Comparison of ENCODE assay signal across 21 cellular contexts in the genomic region with DNA sequence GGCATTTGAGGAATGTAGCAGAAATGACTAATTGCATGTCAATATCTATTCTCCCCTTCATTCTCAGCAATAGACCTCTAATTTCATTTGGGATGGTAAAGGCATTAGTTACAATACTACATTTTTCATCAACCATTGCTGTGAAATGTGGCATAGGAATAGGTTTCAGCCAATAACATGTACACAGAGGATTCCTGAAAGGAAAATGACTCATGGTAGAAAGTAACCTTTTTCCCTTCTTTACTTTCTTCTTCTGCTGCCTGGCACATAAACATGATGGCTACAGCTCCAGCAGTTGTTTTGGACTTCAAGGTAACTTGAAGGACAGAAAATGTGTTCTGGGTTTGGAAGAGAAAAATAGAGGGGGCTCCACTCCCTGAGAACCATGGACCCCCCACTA.
"Had no signal": no experiment of that assay in that cellular context is flagged by ENCODE, and none has a peak within 500 bp of the region (broad histone marks: within the 10 kb centered on the region; RNA-seq: fewer than 3 reads in every experiment).

No MANE protein-coding gene starts in this region.

- H3K27ac Mint-ChIP-seq: activated naive CD4-positive, alpha-beta T cell treated with anti-CD3 and anti-CD28 coated beads, Interleukin-2, amount 10 ng/mL, durations not matched to agents 7 days and 5 days; activated naive CD8-positive, alpha-beta T cell treated with anti-CD3 and anti-CD28 coated beads, Interleukin-2, amount 50 U/mL, for 24 hours; activated T-cell treated with anti-CD3 and anti-CD28 coated beads, Interleukin-2, amount 50 U/mL, for 72 hours; endodermal cell; memory B cell; natural killer cell treated with Interleukin-12 subunit alpha and Interleukin-12 subunit beta and Interleukin-15 and Interleukin-18, amount 100 ng/mL, for 72 hours; progenitor cell of endocrine pancreas; type B pancreatic cell had no signal

- FAIRE-seq: frontal cortex had no signal

- H2AFZ ChIP-seq: hepatocyte had no signal

- H3K36me3 Mint-ChIP-seq: activated naive CD4-positive, alpha-beta T cell treated with anti-CD3 and anti-CD28 coated beads, Interleukin-2, amount 10 ng/mL, durations not matched to agents 7 days and 5 days; memory B cell; natural killer cell treated with Interleukin-12 subunit alpha and Interleukin-12 subunit beta and Interleukin-15 and Interleukin-18, amount 100 ng/mL, for 72 hours; type B pancreatic cell had no signal

- H3K4me2 ChIP-seq: hepatocyte had no signal

- H3K79me2 ChIP-seq: hepatocyte had no signal

- H3K36me3 ChIP-seq: colonic mucosa, thoracic aorta, vagina had no signal

- H3K27me3 ChIP-seq: body of pancreas, colonic mucosa, hepatocyte, vagina had no signal

- ATAC-seq: activated naive CD8-positive, alpha-beta T cell treated with anti-CD3 and anti-CD28 coated beads, Interleukin-2, amount 50 U/mL, for 24 hours; activated T-cell treated with anti-CD3 and anti-CD28 coated beads, Interleukin-2, amount 50 U/mL, for 72 hours; body of pancreas; left cardiac atrium; natural killer cell treated with Interleukin-12 subunit alpha and Interleukin-12 subunit beta and Interleukin-15 and Interleukin-18, amount 100 ng/mL, for 72 hours had no signal

- H3K4me3 ChIP-seq: body of pancreas, colonic mucosa, hepatocyte, thoracic aorta, vagina had no signal

- H3K9me3 ChIP-seq: body of pancreas, colonic mucosa, thoracic aorta, vagina had no signal

- DNase-seq: activated effector memory CD4-positive, alpha-beta T cell treated with anti-CD3 and anti-CD28 coated beads, Interleukin-2, amount 50 U/mL, for 16 hours; activated naive CD4-positive, alpha-beta T cell treated with anti-CD3 and anti-CD28 coated beads, Interleukin-2, amount 10 ng/mL, durations not matched to agents 7 days and 5 days; activated naive CD8-positive, alpha-beta T cell treated with anti-CD3 and anti-CD28 coated beads, Interleukin-2, amount 50 U/mL, for 24 hours; activated T-cell treated with anti-CD3 and anti-CD28 coated beads, Interleukin-2, amount 50 U/mL, for 72 hours; body of pancreas; colonic mucosa; endodermal cell; glutamatergic neuron; left cardiac atrium; stimulated activated CD4-positive, alpha-beta T cell treated with anti-CD3 and anti-CD28 coated beads, Interleukin-4, amount 100 ng/mL, for 1 hour; stimulated activated naive CD4-positive, alpha-beta T cell treated with Interleukin-2 at 50 U/mL for 16 hours; T-helper 9 cell had no signal

- H3K4me1 Mint-ChIP-seq: activated naive CD4-positive, alpha-beta T cell treated with anti-CD3 and anti-CD28 coated beads, Interleukin-2, amount 10 ng/mL, durations not matched to agents 7 days and 5 days; activated naive CD8-positive, alpha-beta T cell treated with anti-CD3 and anti-CD28 coated beads, Interleukin-2, amount 50 U/mL, for 24 hours; central memory CD8-positive, alpha-beta T cell; memory B cell had no signal

- H3K9me3 Mint-ChIP-seq: activated naive CD4-positive, alpha-beta T cell treated with anti-CD3 and anti-CD28 coated beads, Interleukin-2, amount 10 ng/mL, durations not matched to agents 7 days and 5 days; activated naive CD8-positive, alpha-beta T cell treated with anti-CD3 and anti-CD28 coated beads, Interleukin-2, amount 50 U/mL, for 24 hours; central memory CD8-positive, alpha-beta T cell; endodermal cell; memory B cell; natural killer cell treated with Interleukin-12 subunit alpha and Interleukin-12 subunit beta and Interleukin-15 and Interleukin-18, amount 100 ng/mL, for 72 hours; type B pancreatic cell had no signal

- H3K4me1 ChIP-seq: body of pancreas, colonic mucosa, vagina had no signal

- H3K27ac ChIP-seq: body of pancreas, colonic mucosa, hepatocyte, thoracic aorta, vagina had no signal

- H3K4me3 Mint-ChIP-seq: activated naive CD4-positive, alpha-beta T cell treated with anti-CD3 and anti-CD28 coated beads, Interleukin-2, amount 10 ng/mL, durations not matched to agents 7 days and 5 days; activated naive CD8-positive, alpha-beta T cell treated with anti-CD3 and anti-CD28 coated beads, Interleukin-2, amount 50 U/mL, for 24 hours; activated T-cell treated with anti-CD3 and anti-CD28 coated beads, Interleukin-2, amount 50 U/mL, for 72 hours; central memory CD8-positive, alpha-beta T cell; endodermal cell; memory B cell; natural killer cell treated with Interleukin-12 subunit alpha and Interleukin-12 subunit beta and Interleukin-15 and Interleukin-18, amount 100 ng/mL, for 72 hours; type B pancreatic cell had no signal

- H3K27me3 Mint-ChIP-seq: activated naive CD4-positive, alpha-beta T cell treated with anti-CD3 and anti-CD28 coated beads, Interleukin-2, amount 10 ng/mL, durations not matched to agents 7 days and 5 days; activated naive CD8-positive, alpha-beta T cell treated with anti-CD3 and anti-CD28 coated beads, Interleukin-2, amount 50 U/mL, for 24 hours; progenitor cell of endocrine pancreas had no signal
